In the genomic region with DNA sequence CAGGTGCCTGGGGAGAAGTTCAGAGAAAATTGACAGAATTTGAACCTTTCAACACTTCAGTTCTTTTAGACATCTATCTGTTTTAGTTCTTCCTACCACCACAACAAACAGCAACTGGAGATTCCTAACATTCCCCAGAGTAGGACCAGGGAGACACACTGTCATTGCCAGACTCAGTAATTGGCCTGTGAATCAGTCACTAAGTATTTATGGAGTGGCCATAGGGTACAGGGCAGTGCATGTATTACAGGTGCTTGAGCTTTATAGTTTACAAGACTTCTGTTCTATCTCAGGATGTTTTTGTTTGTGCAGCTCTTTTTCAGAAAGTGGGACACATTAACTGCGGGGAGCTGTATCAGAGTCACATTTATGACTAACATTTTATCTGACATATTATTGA, we compare ENCODE assay signal across 8 cellular contexts.
DNase-seq lines count a peak whose midpoint lies in the region; ATAC-seq and TF ChIP-seq lines count a peak whose summit lies in the region.

No MANE protein-coding gene starts in this region.

- peaks cover 17% of the 10 kb centered on the region for H4K20me1 ChIP-seq in BLaER1

- H3K9me3 ChIP-seq in BLaER1, result no peaks in the 10 kb centered on the region
- H3K9me3 ChIP-seq in mucosa of rectum (ENCODE audit: control insufficient read depth in 2 of 2, low read length in 2 of 2), result no peaks in the 10 kb centered on the region

- TF ChIP-seq CTCF in astrocyte of the spinal cord (IDR thresholded peaks at IDR 0.05; ENCODE audit: low read depth, low read length), result no peak

- no peak for ATAC-seq in GM18517 (IDR thresholded peaks at IDR 0.05; ENCODE audit: unreplicated experiment)
- no peak for ATAC-seq in GM18867 (IDR thresholded peaks at IDR 0.05; ENCODE audit: unreplicated experiment)

- H3K27me3 ChIP-seq in BLaER1, result no peaks in the 10 kb centered on the region
- no peaks in the 10 kb centered on the region for H3K27me3 ChIP-seq in mucosa of rectum (ENCODE audit: control insufficient read depth in 2 of 2, insufficient read depth in 2 of 2, low read length in 2 of 2)

- H3K9ac ChIP-seq in BLaER1 (peak overlapping the region; percentile 90), mucosa of rectum (ENCODE audit: low read depth in 1 of 2, low read length in 2 of 2) (peak overlapping the region; percentile 87 to 92)

- H3K4me3 ChIP-seq in BLaER1 (peak overlapping the region; percentile 100), astrocyte of the spinal cord (ENCODE audit: low read depth, low read length) (peak overlapping the region; percentile 88), mucosa of rectum (ENCODE audit: low read length in 2 of 2) (peak overlapping the region; percentile 93 to 97)

- H3K27ac ChIP-seq in BLaER1 (no peak overlapping the region), mucosa of rectum (ENCODE audit: low read depth in 2 of 2, low read length in 2 of 2) (peak overlapping the region in 1 of 2 donors; percentile 26)

- H3K36me3 ChIP-seq in BLaER1, result peaks cover 16% of the 10 kb centered on the region
- peaks cover 0 to 3% of the 10 kb centered on the region in 2 donors for H3K36me3 ChIP-seq in mucosa of rectum (ENCODE audit: control insufficient read depth in 2 of 2, insufficient read depth in 2 of 2, low read length in 2 of 2)

- peak overlapping the region; percentile 91 for H3K4me2 ChIP-seq in BLaER1

- in situ Hi-C loops in astrocyte of the spinal cord (cut with HindIII; ENCODE audit: low sequenced_read_pairs), result no loop called here

- DNase-seq in HuH-7.5 (ENCODE audit: low spot score) (peak; percentile 42), astrocyte of the spinal cord (ENCODE audit: low read depth, low spot score) (no peak), NK-92 (lab: John Stamatoyannopoulos, UW; ENCODE audit: unreplicated experiment) (no peak), NCI-H2107 (lab: John Stamatoyannopoulos, UW) (no peak)

- H3K4me1 ChIP-seq in BLaER1, result peaks cover 57% of the 10 kb centered on the region
- peaks cover 13 to 20% of the 10 kb centered on the region in 2 donors for H3K4me1 ChIP-seq in mucosa of rectum (ENCODE audit: control insufficient read depth in 2 of 2, insufficient read depth in 2 of 2, low read length in 2 of 2)
